6 cellular contexts compared by ENCODE assay signal in genomic region chr5:139393497-139394122, GRCh38. TPM values are rescaled to one million over a fixed set of nuclear protein-coding genes. Genes with fewer than 3 reads are reported as not detected.
A peak's percentile ranks its signal among the peaks of the same experiment; 100 is the strongest.
DNase-seq lines count a peak whose midpoint lies in the region; ATAC-seq and TF ChIP-seq lines count a peak whose summit lies in the region.

No MANE protein-coding gene starts in this region.

- no peaks in the 10 kb centered on the region for H3K9me3 ChIP-seq in KOPT-K1 (ENCODE audit: insufficient read depth, low read length, poor library complexity, severe bottlenecking)
- no peaks in the 10 kb centered on the region for H3K9me3 ChIP-seq in sigmoid colon

- H3K27ac ChIP-seq in KOPT-K1 (ENCODE audit: low read depth, low read length, poor library complexity, severe bottlenecking) (peak overlapping the region; percentile 100), sigmoid colon (peak overlapping the region in 1 of 4 donors; percentile 81), substantia nigra (ENCODE audit: low read depth, low read length, poor library complexity, severe bottlenecking) (no peak overlapping the region)

- no peak for TF ChIP-seq EP300 in sigmoid colon (IDR thresholded peaks at IDR 0.05)

- TF ChIP-seq CTCF in sigmoid colon (IDR thresholded peaks at IDR 0.05) = no peak

- H3K27ac Mint-ChIP-seq in dendritic cell treated with granulocyte-macrophage colony-stimulating factor and Interleukin-4, amounts not matched to agents 40 ng/mL and 50 ng/mL, for 4 days = peak overlapping the region; percentile 80

- H3K4me3 ChIP-seq in sigmoid colon = peak overlapping the region in 3 of 4 donors; percentile 38 to 45 (median 39)

- peaks cover 0 to 35% (median 32%) of the 10 kb centered on the region in 4 donors for H3K4me1 ChIP-seq in sigmoid colon

- H3K4me1 Mint-ChIP-seq in dendritic cell treated with granulocyte-macrophage colony-stimulating factor and Interleukin-4, amounts not matched to agents 40 ng/mL and 50 ng/mL, for 4 days (ENCODE audit: low read depth) = peaks cover 52% of the 10 kb centered on the region

- DNase-seq in sigmoid colon (no peak), DMS153 (lab: John Stamatoyannopoulos, UW) (no peak), substantia nigra (lab: John Stamatoyannopoulos, UW) (no peak)

- peaks cover 69% of the 10 kb centered on the region for H3K27me3 Mint-ChIP-seq in dendritic cell treated with granulocyte-macrophage colony-stimulating factor and Interleukin-4, amounts not matched to agents 40 ng/mL and 50 ng/mL, for 4 days

- H3K4me3 Mint-ChIP-seq in dendritic cell treated with granulocyte-macrophage colony-stimulating factor and Interleukin-4, amounts not matched to agents 40 ng/mL and 50 ng/mL, for 4 days = peak overlapping the region; percentile 80

- no peaks in the 10 kb centered on the region for H3K36me3 Mint-ChIP-seq in dendritic cell treated with granulocyte-macrophage colony-stimulating factor and Interleukin-4, amounts not matched to agents 40 ng/mL and 50 ng/mL, for 4 days (ENCODE audit: low read depth)

- 8 to 18% methylated on average over 49 of the region's 49 CpGs for whole genome bisulfite sequencing in sigmoid colon, 2 donors

- no peak for TF ChIP-seq POLR2A in sigmoid colon (IDR thresholded peaks at IDR 0.05)

- no peaks in the 10 kb centered on the region for H3K9me3 Mint-ChIP-seq in dendritic cell treated with granulocyte-macrophage colony-stimulating factor and Interleukin-4, amounts not matched to agents 40 ng/mL and 50 ng/mL, for 4 days

- peaks cover 29 to 50% (median 39%) of the 10 kb centered on the region in 3 donors for H3K27me3 ChIP-seq in sigmoid colon

- H3K36me3 ChIP-seq in KOPT-K1 (ENCODE audit: insufficient read depth, low read length) (peaks cover 20% of the 10 kb centered on the region; the same call in 1 of the 2 replicates), sigmoid colon (no peaks in the 10 kb centered on the region)

- no peak for ATAC-seq in HG02840 (IDR thresholded peaks at IDR 0.05; ENCODE audit: low FRiP score, unreplicated experiment)

- intact Hi-C loops in dendritic cell treated with granulocyte-macrophage colony-stimulating factor and Interleukin-4, amounts not matched to agents 40 ng/mL and 50 ng/mL, for 4 days (cut with micrococcal nuclease) = loop anchor here (5.0 kb wide), 1 partner anchor 51 kb away; the partner anchor contains the start of gene PAIP2
- intact Hi-C loops in sigmoid colon (cut with DNase I) = no loop called here

RNA-seq across cellular contexts. Expression of gene PROB1, which starts 1.3 kb away (rescaled TPM):
- under 1 TPM; 0.16 to 0.55 (median 0.31) TPM for total RNA-seq in sigmoid colon
- polyA plus RNA-seq in sigmoid colon = 1 to 10 TPM in 1 of 3 donors, under 1 TPM in 2; under 0.01 to 1.8 (median 0.69) TPM

RNA-seq across cellular contexts. Expression of gene MZB1, which starts 3.9 kb away (rescaled TPM):
- 1 to 10 TPM in 1 of 4 donors, not detected in 3; 2.2 TPM for total RNA-seq in sigmoid colon
- polyA plus RNA-seq in sigmoid colon = 10 to 100 TPM in 1 of 3 donors, 1 to 10 TPM in 2; 2.4 to 29.2 (median 3.9) TPM

RNA-seq across cellular contexts. Expression of gene SPATA24, which starts 10.3 kb away (rescaled TPM):
- 1 to 10 TPM; 1.4 to 7.9 (median 2.0) TPM for total RNA-seq in sigmoid colon
- polyA plus RNA-seq in sigmoid colon = 1 to 10 TPM; 7.3 to 9.0 (median 7.9) TPM

RNA-seq across cellular contexts. Expression of gene SLC23A1, which starts 10.5 kb away (rescaled TPM):
- total RNA-seq in sigmoid colon = not detected
- 1 to 10 TPM in 2 of 3 donors, under 1 TPM in 1; 0.60 to 2.1 (median 1.7) TPM for polyA plus RNA-seq in sigmoid colon

RNA-seq across cellular contexts. Expression of gene DNAJC18, which starts 45.7 kb away (rescaled TPM):
- total RNA-seq in sigmoid colon = 10 to 100 TPM in 2 of 4 donors, 1 to 10 TPM in 2; 6.8 to 12.5 (median 10.0) TPM
- 1 to 10 TPM; 1.2 to 2.8 (median 1.8) TPM for polyA plus RNA-seq in sigmoid colon
